In genomic region chr1:41714613-41715389, GRCh38 we compare ENCODE assay signal across 14 cellular contexts.
DNase-seq lines count a peak whose midpoint lies in the region; ATAC-seq and TF ChIP-seq lines count a peak whose summit lies in the region.
"Had no signal": no experiment of that assay in that cellular context is flagged by ENCODE, and none has a peak within 500 bp of the region (broad histone marks: within the 10 kb centered on the region; RNA-seq: fewer than 3 reads in every experiment).

No MANE protein-coding gene starts in this region.

- no peak overlapping the region for H2AFZ ChIP-seq in MM.1S (ENCODE audit: low read length)

- H3K27me3 ChIP-seq in MM.1S (replicated peaks; ENCODE audit: insufficient read depth, low read length), result no peaks in the 10 kb centered on the region
- no peaks in the 10 kb centered on the region for H3K27me3 ChIP-seq in CD8-positive, alpha-beta memory T cell (ENCODE audit: insufficient read depth, low read length, poor library complexity, severe bottlenecking)
- H3K27me3 ChIP-seq: foreskin keratinocyte had no signal

- DNase-seq in activated effector memory CD4-positive, alpha-beta T cell treated with anti-CD3 and anti-CD28 coated beads, Interleukin-2, amount 50 U/mL, for 16 hours, result peak; percentile 30
- DNase-seq in activated effector memory CD4-positive, alpha-beta T cell treated with Interleukin-2 at 50 U/mL for 16 hours, result no peak
- DNase-seq in SK-N-DZ (ENCODE audit: low spot score) (peak; percentile 70), fibroblast of peridontal ligament (ENCODE audit: extremely low read depth) (peak; percentile 19), HUDEP-2 (lab: John Stamatoyannopoulos, UW; ENCODE audit: unreplicated experiment in 76 of 76) (no peak), MM.1S (no peak)
- DNase-seq in stimulated activated naive B cell treated with anti-CD40 and anti-IgM and Interleukin-4, amounts not matched to agents 10 μg/mL and 1 μg/mL and 100 μg/mL, for 72 hours, result no peak
- DNase-seq in CD8-positive, alpha-beta memory T cell, result no peak
- DNase-seq: DMS153, occipital lobe had no signal

- H3K79me2 ChIP-seq in MM.1S (ENCODE audit: low read length), result no peaks in the 10 kb centered on the region

- no peaks in the 10 kb centered on the region for H3K9me3 ChIP-seq in MM.1S (replicated peaks; ENCODE audit: insufficient read depth, low read length)
- no peaks in the 10 kb centered on the region for H3K9me3 ChIP-seq in CD8-positive, alpha-beta memory T cell (ENCODE audit: low read length)
- H3K9me3 ChIP-seq: thoracic aorta had no signal

- no peaks in the 10 kb centered on the region for H4K20me1 ChIP-seq in MM.1S (ENCODE audit: insufficient read depth, low read length)

- no peaks in the 10 kb centered on the region for H3K36me3 ChIP-seq in MM.1S (replicated peaks; ENCODE audit: insufficient read depth, low read length)
- H3K36me3 ChIP-seq in CD8-positive, alpha-beta memory T cell (ENCODE audit: insufficient read depth, low read length), result no peaks in the 10 kb centered on the region
- H3K36me3 ChIP-seq: thoracic aorta had no signal

- no peak for TF ChIP-seq CTCF in MM.1S (IDR thresholded peaks at IDR 0.05; ENCODE audit: low read length)

- H3K36me3 Mint-ChIP-seq in stimulated activated naive B cell treated with anti-CD40 and anti-IgM and Interleukin-4, amounts not matched to agents 10 μg/mL and 1 μg/mL and 100 μg/mL, for 72 hours, result no peaks in the 10 kb centered on the region
- peaks cover 0 to 1% (median 0%) of the 10 kb centered on the region in 3 donors for H3K36me3 Mint-ChIP-seq in CD8-positive, alpha-beta memory T cell

- no peaks in the 10 kb centered on the region for H3K27me3 Mint-ChIP-seq in stimulated activated naive B cell treated with anti-CD40 and anti-IgM and Interleukin-4, amounts not matched to agents 10 μg/mL and 1 μg/mL and 100 μg/mL, for 72 hours
- no peaks in the 10 kb centered on the region for H3K27me3 Mint-ChIP-seq in CD8-positive, alpha-beta memory T cell

- CTCF ChIA-PET in CD8-positive, alpha-beta memory T cell (lab: Charles Lee), result no interaction called here

- H3K27ac ChIP-seq in MM.1S (ENCODE audit: low read length), result no peak overlapping the region
- H3K27ac ChIP-seq in CD8-positive, alpha-beta memory T cell (ENCODE audit: low read depth, low read length), result no peak overlapping the region
- H3K27ac ChIP-seq: foreskin keratinocyte, thoracic aorta had no signal

- H3K4me1 ChIP-seq in MM.1S (ENCODE audit: low read length), result peaks cover 11% of the 10 kb centered on the region; the same call in 1 of the 2 replicates
- no peaks in the 10 kb centered on the region for H3K4me1 ChIP-seq in CD8-positive, alpha-beta memory T cell (ENCODE audit: insufficient read depth, low read length)

- POLR2A ChIA-PET in CD8-positive, alpha-beta memory T cell (lab: Charles Lee), result no interaction called here

- H3K27ac Mint-ChIP-seq in stimulated activated naive B cell treated with anti-CD40 and anti-IgM and Interleukin-4, amounts not matched to agents 10 μg/mL and 1 μg/mL and 100 μg/mL, for 72 hours, result peak overlapping the region; percentile 15
- H3K27ac Mint-ChIP-seq in CD8-positive, alpha-beta memory T cell, result peak overlapping the region in 1 of 8 donors; percentile 46
- H3K27ac Mint-ChIP-seq: T-helper 1 cell treated with Interleukin-12 subunit alpha and Interleukin-12 subunit beta and Interleukin-4 antibody, amounts not matched to agents 30 μg/mL and 1 μg/mL, for 36 hours had no signal

- peaks cover 33 to 43% of the 10 kb centered on the region in 2 donors for H3K4me1 Mint-ChIP-seq in stimulated activated naive B cell treated with anti-CD40 and anti-IgM and Interleukin-4, amounts not matched to agents 10 μg/mL and 1 μg/mL and 100 μg/mL, for 72 hours
- H3K4me1 Mint-ChIP-seq in CD8-positive, alpha-beta memory T cell, result peaks cover 4 to 12% (median 8%) of the 10 kb centered on the region in 3 donors

- H3F3A ChIP-seq in MM.1S (ENCODE audit: insufficient read depth, low read length), result no peaks in the 10 kb centered on the region

- no peak overlapping the region for H3K4me2 ChIP-seq in MM.1S (ENCODE audit: low read depth, low read length)

- no peak for ATAC-seq in stimulated activated naive B cell treated with anti-CD40 and anti-IgM and Interleukin-4, amounts not matched to agents 10 μg/mL and 1 μg/mL and 100 μg/mL, for 72 hours (replicated peaks)
- ATAC-seq: Panc1 had no signal

- no peaks in the 10 kb centered on the region for H3K9me2 ChIP-seq in MM.1S (replicated peaks; ENCODE audit: insufficient read depth, low read length)

- no peak overlapping the region for H3K9ac ChIP-seq in MM.1S (ENCODE audit: low read length)

- H3K9me3 Mint-ChIP-seq in stimulated activated naive B cell treated with anti-CD40 and anti-IgM and Interleukin-4, amounts not matched to agents 10 μg/mL and 1 μg/mL and 100 μg/mL, for 72 hours, result no peaks in the 10 kb centered on the region
- no peaks in the 10 kb centered on the region for H3K9me3 Mint-ChIP-seq in CD8-positive, alpha-beta memory T cell
- H3K9me3 Mint-ChIP-seq: T-helper 1 cell treated with Interleukin-12 subunit alpha and Interleukin-12 subunit beta and Interleukin-4 antibody, amounts not matched to agents 30 μg/mL and 1 μg/mL, for 36 hours had no signal

- H3K4me3 ChIP-seq in MM.1S (ENCODE audit: low read length), result no peak overlapping the region
- H3K4me3 ChIP-seq in CD8-positive, alpha-beta memory T cell (ENCODE audit: low read length), result no peak overlapping the region
- H3K4me3 ChIP-seq: thoracic aorta had no signal

- no peak overlapping the region for H3K4me3 Mint-ChIP-seq in stimulated activated naive B cell treated with anti-CD40 and anti-IgM and Interleukin-4, amounts not matched to agents 10 μg/mL and 1 μg/mL and 100 μg/mL, for 72 hours
- no peak overlapping the region for H3K4me3 Mint-ChIP-seq in CD8-positive, alpha-beta memory T cell
- H3K4me3 Mint-ChIP-seq: T-helper 1 cell treated with Interleukin-12 subunit alpha and Interleukin-12 subunit beta and Interleukin-4 antibody, amounts not matched to agents 30 μg/mL and 1 μg/mL, for 36 hours had no signal

Comparison
In these comparisons a context has a peak if more than half of its experiments do, and no peak if none do; other contexts are left out.
1. DNase-seq: peak in activated effector memory CD4-positive, alpha-beta T cell treated with anti-CD3 and anti-CD28 coated beads, Interleukin-2, amount 50 U/mL, for 16 hours (single experiment), SK-N-DZ (single experiment) and fibroblast of peridontal ligament (single experiment); none in activated effector memory CD4-positive, alpha-beta T cell treated with Interleukin-2 at 50 U/mL for 16 hours (single experiment), stimulated activated naive B cell treated with anti-CD40 and anti-IgM and Interleukin-4, amounts not matched to agents 10 μg/mL and 1 μg/mL and 100 μg/mL, for 72 hours (single experiment), HUDEP-2 (0 of 76), MM.1S (single experiment) and CD8-positive, alpha-beta memory T cell (0 of 5).